ENCODE assay signal across 32 cellular contexts in the genomic region with DNA sequence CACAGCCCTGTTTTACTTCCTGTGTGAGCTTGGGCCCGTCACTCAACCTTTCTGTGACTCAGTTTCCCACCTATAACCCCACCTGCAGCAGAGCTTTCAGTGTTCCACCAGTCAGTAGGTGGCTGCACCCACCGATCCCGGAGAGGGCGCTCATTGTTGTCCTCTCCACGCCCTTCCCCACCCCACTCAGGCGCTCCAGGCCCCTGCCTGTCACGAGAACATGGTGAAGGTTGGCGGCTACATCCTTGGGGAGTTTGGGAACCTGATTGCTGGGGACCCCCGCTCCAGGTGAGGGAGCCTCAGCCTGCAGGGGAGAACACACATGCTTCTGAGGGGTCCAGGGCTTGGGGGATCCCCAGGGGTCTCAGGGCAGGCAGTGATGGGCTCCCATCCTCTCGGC. TPM values are rescaled to one million over a fixed set of nuclear protein-coding genes. Genes with fewer than 3 reads are reported as not detected.
"Had no signal": no experiment of that assay in that cellular context is flagged by ENCODE, and none has a peak within 500 bp of the region (broad histone marks: within the 10 kb centered on the region; RNA-seq: fewer than 3 reads in every experiment).

No MANE protein-coding gene starts in this region.

- H3K9me3 Mint-ChIP-seq: endodermal cell; mesothelial cell of epicardium; naive B cell; natural killer cell treated with Interleukin-12 subunit alpha and Interleukin-12 subunit beta and Interleukin-15 and Interleukin-18, amount 100 ng/mL, for 72 hours; type B pancreatic cell had no signal

- FAIRE-seq: colon, small intestine had no signal

- H3K4me1 ChIP-seq: left lung, right lobe of liver had no signal

- H3K27ac Mint-ChIP-seq: endodermal cell; mesothelial cell of epicardium; natural killer cell treated with Interleukin-12 subunit alpha and Interleukin-12 subunit beta and Interleukin-15 and Interleukin-18, amount 100 ng/mL, for 72 hours; progenitor cell of endocrine pancreas; type B pancreatic cell had no signal

- H3K4me3 Mint-ChIP-seq: endodermal cell; mesothelial cell of epicardium; naive B cell; natural killer cell treated with Interleukin-12 subunit alpha and Interleukin-12 subunit beta and Interleukin-15 and Interleukin-18, amount 100 ng/mL, for 72 hours; type B pancreatic cell had no signal

- H3K27me3 Mint-ChIP-seq: naive B cell; natural killer cell treated with Interleukin-12 subunit alpha and Interleukin-12 subunit beta and Interleukin-15 and Interleukin-18, amount 100 ng/mL, for 72 hours; progenitor cell of endocrine pancreas; type B pancreatic cell had no signal

- DNase-seq: effector CD8-positive, alpha-beta T cell; endodermal cell; foreskin fibroblast; gastrocnemius medialis; heart left ventricle; left cardiac atrium; left lung; mesenchymal stem cell; mucosa of descending colon; naive B cell; right lobe of liver; small intestine; stimulated activated CD4-positive, alpha-beta T cell treated with anti-CD3 and anti-CD28 coated beads, Interleukin-1b, Interleukin-23, amount 100 ng/mL, for 48 hours; stimulated activated CD4-positive, alpha-beta T cell treated with anti-CD3 and anti-CD28 coated beads, Interleukin-4, amount 100 ng/mL, for 1 hour; stimulated activated CD8-positive, alpha-beta memory T cell treated with anti-CD3 and anti-CD28 coated beads, Interleukin-4, amount 100 ng/mL, for 48 hours; stimulated activated naive CD4-positive, alpha-beta T cell treated with Interleukin-2 at 50 U/mL for 16 hours; stomach; tibial artery had no signal

- H3K79me2 ChIP-seq: hepatocyte, parathyroid adenoma had no signal

- H3K9ac ChIP-seq: parathyroid adenoma had no signal

- H3K27ac ChIP-seq: epithelial cell of prostate, gastrocnemius medialis, hepatocyte, left lung, neutrophil, parathyroid adenoma, right lobe of liver, tibial artery had no signal

- H2AFZ ChIP-seq: hepatocyte, parathyroid adenoma had no signal

- ATAC-seq: esophagus mucosa; gastrocnemius medialis; left lung; mucosa of descending colon; natural killer cell treated with Interleukin-12 subunit alpha and Interleukin-12 subunit beta and Interleukin-15 and Interleukin-18, amount 100 ng/mL, for 72 hours had no signal

- H3K4me3 ChIP-seq: gastrocnemius medialis, hepatocyte, left lung, mucosa of descending colon, right lobe of liver had no signal

- H3K4me2 ChIP-seq: hepatocyte had no signal

- H3K9me3 ChIP-seq: gastrocnemius medialis, heart left ventricle, left lung, mucosa of descending colon, neutrophil, right lobe of liver, stomach, tibial artery had no signal

- H3K27me3 ChIP-seq: gastrocnemius medialis, heart left ventricle, hepatocyte, left lung, neutrophil, right lobe of liver, stomach, tibial artery had no signal

RNA-seq across cellular contexts. Expression of a gene that starts 37.7 kb away (rescaled TPM):
- total RNA-seq: cerebellum, glomerular endothelial cell, hepatocyte, kidney epithelial cell, mesothelial cell of epicardium, progenitor cell of endocrine pancreas, right lobe of liver, stomach, temporal lobe had no signal
- polyA plus RNA-seq: hepatocyte had no signal
